ENCODE assay signal across 8 cellular contexts in the genomic region with DNA sequence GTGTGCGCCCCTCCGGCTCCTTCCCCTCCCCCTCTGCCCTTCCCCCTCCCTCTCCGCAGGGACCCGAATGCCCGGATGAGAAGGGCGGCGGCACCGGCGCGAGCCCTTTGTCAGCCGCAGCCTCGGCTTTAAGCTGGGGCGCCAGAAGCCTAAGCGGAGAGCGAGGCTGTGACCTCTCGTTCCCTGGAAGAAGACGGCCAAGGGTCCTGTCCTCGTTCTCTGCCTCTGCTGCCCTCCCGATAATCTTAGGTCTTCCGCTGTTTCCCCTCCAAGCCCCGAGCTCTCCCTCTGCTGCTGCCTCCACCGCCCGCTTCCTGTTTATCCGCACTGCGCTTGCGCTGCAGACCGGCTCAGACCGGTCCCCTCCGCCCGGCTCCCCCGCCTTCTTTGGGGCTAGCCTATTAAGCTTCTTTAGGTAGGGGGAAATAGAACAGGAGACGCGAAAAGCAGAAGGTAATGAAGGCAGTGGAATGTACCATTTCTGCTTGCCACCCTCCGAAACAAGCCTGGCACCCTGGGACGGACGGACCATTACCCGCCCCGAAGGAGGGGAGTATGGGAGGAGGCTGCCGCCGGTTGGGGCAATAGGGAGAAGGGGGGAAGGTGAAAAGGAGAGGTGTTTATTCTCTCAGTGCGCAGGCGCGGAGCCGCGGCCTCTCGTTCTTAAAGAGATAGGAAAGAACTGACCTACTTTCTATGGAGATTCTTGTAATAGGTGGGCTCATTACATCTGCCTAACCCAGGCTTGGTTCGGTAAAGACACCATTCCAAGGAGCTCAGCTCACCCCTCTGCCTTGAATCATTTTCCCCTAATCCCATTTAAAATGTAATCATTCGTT. TPM values are rescaled to one million over a fixed set of nuclear protein-coding genes. Genes with fewer than 3 reads are reported as not detected.
DNase-seq lines count a peak whose midpoint lies in the region; ATAC-seq and TF ChIP-seq lines count a peak whose summit lies in the region.

OGA (minus strand) TSS at position 326 of the 839 bp plus-strand sequence. CDS start 422 bp downstream, outside the sequence.

- H3K9ac ChIP-seq in KMS-11 (peak within 1 kb of the TSS; percentile 91), mucosa of stomach (ENCODE audit: low read length) (peak within 1 kb of the TSS; percentile 87)

- H3K4me1 ChIP-seq in KMS-11 (ENCODE audit: low read depth, poor library complexity, severe bottlenecking) (peaks cover 28% of the 10 kb centered on the region), Peyer's patch (peaks cover 0 to 32% (median 7%) of the 10 kb centered on the region in 4 donors), esophagus (ENCODE audit: control insufficient read depth in 2 of 2, insufficient read depth in 2 of 2, low read length in 1 of 2) (no peaks in the 10 kb centered on the region), mucosa of stomach (ENCODE audit: control insufficient read depth, insufficient read depth, low read length) (peaks cover 24% of the 10 kb centered on the region)

- H3K4me2 ChIP-seq in KMS-11: peak within 1 kb of the TSS; percentile 91

- peak; percentile 97 to 98 for TF ChIP-seq POLR2A in Peyer's patch (IDR thresholded peaks at IDR 0.05)

- H2AFZ ChIP-seq in KMS-11 (ENCODE audit: low read depth): peak within 1 kb of the TSS; percentile 71

- 0% methylated on average over 44 to 48 of the region's 48 CpGs for WGBS in esophagus, 2 donors

- peaks cover 34% of the 10 kb centered on the region for H4K20me1 ChIP-seq in KMS-11 (ENCODE audit: insufficient read depth)

- H3K36me3 ChIP-seq in KMS-11 (ENCODE audit: insufficient read depth) (no peaks in the 10 kb centered on the region), Peyer's patch (no peaks in the 10 kb centered on the region), esophagus (ENCODE audit: control insufficient read depth in 2 of 2, insufficient read depth in 2 of 2, low read length in 1 of 2) (no peaks in the 10 kb centered on the region), mucosa of stomach (ENCODE audit: control insufficient read depth, insufficient read depth, low read length) (no peaks in the 10 kb centered on the region)

- H3K27me3 ChIP-seq in KMS-11 (ENCODE audit: insufficient read depth, low read depth) (no peaks in the 10 kb centered on the region), Peyer's patch (no peaks in the 10 kb centered on the region), esophagus (ENCODE audit: control insufficient read depth in 1 of 2, insufficient read depth in 2 of 2, low read length in 2 of 2) (no peaks in the 10 kb centered on the region), mucosa of stomach (ENCODE audit: control insufficient read depth, insufficient read depth, low read length) (no peaks in the 10 kb centered on the region)

- H3K27ac ChIP-seq in KMS-11 (peak within 1 kb of the TSS; percentile 80), Peyer's patch (peak within 1 kb of the TSS; percentile 95 to 97 (median 95)), esophagus (ENCODE audit: low read depth in 2 of 2, low read length in 1 of 2) (peak within 1 kb of the TSS; percentile 95 to 96)

- H3K4me3 ChIP-seq in KMS-11 (IDR thresholded peaks at IDR 0.05; ENCODE audit: insufficient read depth, low read depth, low read length) (no peak within 1 kb of the TSS), Peyer's patch (peak within 1 kb of the TSS; percentile 79 to 100 (median 95)), esophagus (ENCODE audit: low read depth in 1 of 2, low read length in 2 of 2) (peak within 1 kb of the TSS; percentile 85 to 90), mucosa of stomach (ENCODE audit: low read length) (peak within 1 kb of the TSS; percentile 40)

- H3K9me3 ChIP-seq in Peyer's patch (no peaks in the 10 kb centered on the region), esophagus (ENCODE audit: control insufficient read depth in 2 of 2, insufficient read depth in 1 of 2, low read depth in 1 of 2, low read length in 1 of 2) (no peaks in the 10 kb centered on the region), mucosa of stomach (ENCODE audit: control insufficient read depth, low read length) (no peaks in the 10 kb centered on the region)

- DNase-seq in DMS53 treated with DMSO at 0.1 percent for 48 hours (lab: John Stamatoyannopoulos, UW; ENCODE audit: unreplicated experiment): peak; percentile 98
- peak; percentile 97 to 99 (median 97) for DNase-seq in Peyer's patch
- DNase-seq in activated T-cell treated with anti-CD3 and anti-CD28 coated beads, Interleukin-2, amount 50 U/mL, for 48 hours: peak; percentile 97
- peak; percentile 89 to 96 for DNase-seq in stimulated activated CD8-positive, alpha-beta memory T cell treated with anti-CD3 and anti-CD28 coated beads, Interleukin-7, amount 100 ng/mL, for 1 hour (ENCODE audit: low read depth in 2 of 2)

- H3K79me2 ChIP-seq in KMS-11 (ENCODE audit: insufficient read depth, low read depth): peaks cover 54% of the 10 kb centered on the region

- ATAC-seq in GM21737 (IDR thresholded peaks at IDR 0.05; ENCODE audit: unreplicated experiment): peak; percentile 86

- no peak for TF ChIP-seq CTCF in KMS-11 (conservative IDR thresholded peaks at IDR 0.05; ENCODE audit: low read depth, low read length)
- TF ChIP-seq CTCF in Peyer's patch (IDR thresholded peaks at IDR 0.05): peak in 1 of 6 experiments; percentile 6

RNA-seq across cellular contexts. Expression of gene OGA, which starts in this region (rescaled TPM):
- 100 to 1,000 TPM; 142 to 367 (median 173) TPM for total RNA-seq in Peyer's patch
- 10 to 100 TPM; 40.0 to 47.1 TPM for polyA plus RNA-seq in esophagus
